1 cellular context compared by ENCODE assay signal in the genomic region with DNA sequence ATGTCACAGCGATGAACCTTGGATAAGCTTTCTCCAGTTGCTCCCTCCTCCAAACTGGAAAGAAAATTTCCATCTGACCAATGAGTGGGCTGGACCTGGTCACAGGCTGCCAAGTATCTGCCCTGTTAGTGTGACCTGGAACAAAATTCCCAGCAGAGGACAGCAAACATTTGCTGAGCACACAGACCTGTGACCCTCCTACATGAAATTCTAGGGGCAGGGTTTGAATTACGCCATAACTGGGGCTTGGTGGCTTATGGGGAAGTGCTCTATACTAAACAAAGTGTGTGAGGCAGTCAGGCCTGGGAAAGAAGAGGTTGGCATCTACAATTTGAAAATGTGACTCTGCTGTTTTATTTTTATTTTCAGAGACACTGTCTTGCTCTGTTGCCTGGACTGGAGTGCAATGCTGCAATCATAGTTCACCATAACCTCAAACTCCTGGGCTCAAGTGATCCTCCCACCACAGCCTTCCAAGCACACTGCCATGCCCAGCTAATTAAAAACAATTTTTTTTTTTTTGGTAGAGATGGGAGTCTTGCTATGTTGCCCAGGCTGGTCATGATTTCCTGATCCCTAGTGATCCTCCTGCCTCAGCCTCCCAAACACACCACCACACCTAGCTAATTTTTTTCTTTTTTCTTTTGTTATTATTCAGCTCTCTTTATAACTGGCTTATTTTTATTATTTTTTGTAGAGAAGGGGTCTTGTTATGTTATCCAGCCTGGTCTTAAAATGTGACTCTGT.
TF ChIP-seq lines count a peak whose summit lies in the region.

No MANE protein-coding gene starts in this region.

TF ChIP-seq in GM23338, 12 proteins besides CTCF, POLR2A, EP300 and RAD21 (continued from another document):
- TF ChIP-seq, protein P1, sequence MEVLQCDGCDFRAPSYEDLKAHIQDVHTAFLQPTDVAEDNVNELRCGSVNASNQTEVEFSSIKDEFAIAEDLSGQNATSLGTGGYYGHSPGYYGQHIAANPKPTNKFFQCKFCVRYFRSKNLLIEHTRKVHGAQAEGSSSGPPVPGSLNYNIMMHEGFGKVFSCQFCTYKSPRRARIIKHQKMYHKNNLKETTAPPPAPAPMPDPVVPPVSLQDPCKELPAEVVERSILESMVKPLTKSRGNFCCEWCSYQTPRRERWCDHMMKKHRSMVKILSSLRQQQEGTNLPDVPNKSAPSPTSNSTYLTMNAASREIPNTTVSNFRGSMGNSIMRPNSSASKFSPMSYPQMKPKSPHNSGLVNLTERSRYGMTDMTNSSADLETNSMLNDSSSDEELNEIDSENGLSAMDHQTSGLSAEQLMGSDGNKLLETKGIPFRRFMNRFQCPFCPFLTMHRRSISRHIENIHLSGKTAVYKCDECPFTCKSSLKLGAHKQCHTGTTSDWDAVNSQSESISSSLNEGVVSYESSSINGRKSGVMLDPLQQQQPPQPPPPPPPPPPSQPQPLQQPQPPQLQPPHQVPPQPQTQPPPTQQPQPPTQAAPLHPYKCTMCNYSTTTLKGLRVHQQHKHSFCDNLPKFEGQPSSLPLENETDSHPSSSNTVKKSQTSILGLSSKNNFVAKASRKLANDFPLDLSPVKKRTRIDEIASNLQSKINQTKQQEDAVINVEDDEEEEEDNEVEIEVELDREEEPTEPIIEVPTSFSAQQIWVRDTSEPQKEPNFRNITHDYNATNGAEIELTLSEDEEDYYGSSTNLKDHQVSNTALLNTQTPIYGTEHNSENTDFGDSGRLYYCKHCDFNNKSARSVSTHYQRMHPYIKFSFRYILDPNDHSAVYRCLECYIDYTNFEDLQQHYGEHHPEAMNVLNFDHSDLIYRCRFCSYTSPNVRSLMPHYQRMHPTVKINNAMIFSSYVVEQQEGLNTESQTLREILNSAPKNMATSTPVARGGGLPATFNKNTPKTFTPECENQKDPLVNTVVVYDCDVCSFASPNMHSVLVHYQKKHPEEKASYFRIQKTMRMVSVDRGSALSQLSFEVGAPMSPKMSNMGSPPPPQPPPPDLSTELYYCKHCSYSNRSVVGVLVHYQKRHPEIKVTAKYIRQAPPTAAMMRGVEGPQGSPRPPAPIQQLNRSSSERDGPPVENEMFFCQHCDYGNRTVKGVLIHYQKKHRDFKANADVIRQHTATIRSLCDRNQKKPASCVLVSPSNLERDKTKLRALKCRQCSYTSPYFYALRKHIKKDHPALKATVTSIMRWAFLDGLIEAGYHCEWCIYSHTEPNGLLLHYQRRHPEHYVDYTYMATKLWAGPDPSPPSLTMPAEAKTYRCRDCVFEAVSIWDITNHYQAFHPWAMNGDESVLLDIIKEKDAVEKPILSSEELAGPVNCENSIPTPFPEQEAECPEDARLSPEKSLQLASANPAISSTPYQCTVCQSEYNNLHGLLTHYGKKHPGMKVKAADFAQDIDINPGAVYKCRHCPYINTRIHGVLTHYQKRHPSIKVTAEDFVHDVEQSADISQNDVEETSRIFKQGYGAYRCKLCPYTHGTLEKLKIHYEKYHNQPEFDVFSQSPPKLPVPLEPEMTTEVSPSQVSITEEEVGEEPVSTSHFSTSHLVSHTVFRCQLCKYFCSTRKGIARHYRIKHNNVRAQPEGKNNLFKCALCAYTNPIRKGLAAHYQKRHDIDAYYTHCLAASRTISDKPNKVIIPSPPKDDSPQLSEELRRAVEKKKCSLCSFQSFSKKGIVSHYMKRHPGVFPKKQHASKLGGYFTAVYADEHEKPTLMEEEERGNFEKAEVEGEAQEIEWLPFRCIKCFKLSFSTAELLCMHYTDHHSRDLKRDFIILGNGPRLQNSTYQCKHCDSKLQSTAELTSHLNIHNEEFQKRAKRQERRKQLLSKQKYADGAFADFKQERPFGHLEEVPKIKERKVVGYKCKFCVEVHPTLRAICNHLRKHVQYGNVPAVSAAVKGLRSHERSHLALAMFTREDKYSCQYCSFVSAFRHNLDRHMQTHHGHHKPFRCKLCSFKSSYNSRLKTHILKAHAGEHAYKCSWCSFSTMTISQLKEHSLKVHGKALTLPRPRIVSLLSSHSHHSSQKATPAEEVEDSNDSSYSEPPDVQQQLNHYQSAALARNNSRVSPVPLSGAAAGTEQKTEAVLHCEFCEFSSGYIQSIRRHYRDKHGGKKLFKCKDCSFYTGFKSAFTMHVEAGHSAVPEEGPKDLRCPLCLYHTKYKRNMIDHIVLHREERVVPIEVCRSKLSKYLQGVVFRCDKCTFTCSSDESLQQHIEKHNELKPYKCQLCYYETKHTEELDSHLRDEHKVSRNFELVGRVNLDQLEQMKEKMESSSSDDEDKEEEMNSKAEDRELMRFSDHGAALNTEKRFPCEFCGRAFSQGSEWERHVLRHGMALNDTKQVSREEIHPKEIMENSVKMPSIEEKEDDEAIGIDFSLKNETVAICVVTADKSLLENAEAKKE (CRISPR knock-in tag; IDR thresholded peaks at IDR 0.05) = no peak
- no peak for TF ChIP-seq EZH2phosphoT487 (IDR thresholded peaks at IDR 0.05; ENCODE audit: unreplicated experiment)
